8 cellular contexts compared by ENCODE assay signal in the genomic region with DNA sequence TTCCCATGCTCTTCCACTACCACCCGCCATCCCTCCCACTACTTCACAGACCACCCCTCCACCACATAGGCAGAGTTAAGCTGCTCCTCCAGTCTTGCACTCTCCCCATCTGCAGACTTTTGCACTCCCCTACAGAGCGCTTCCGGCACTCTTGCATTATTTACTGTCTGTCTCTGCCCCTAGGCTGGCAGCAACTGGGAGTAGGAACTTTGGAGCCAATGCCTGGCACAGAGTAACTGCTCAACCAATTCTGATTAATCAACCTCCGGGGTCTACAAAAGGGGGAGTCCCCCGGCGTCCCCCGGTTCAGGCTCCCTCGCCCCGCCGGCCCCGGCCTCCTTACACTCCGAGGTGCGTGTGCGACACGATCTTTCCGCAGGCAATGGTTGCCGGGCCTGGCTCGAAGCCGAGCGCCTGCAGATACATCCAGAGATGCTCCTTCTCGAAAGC. TPM values are rescaled to one million over a fixed set of nuclear protein-coding genes. Genes with fewer than 3 reads are reported as not detected.
A peak's percentile ranks its signal among the peaks of the same experiment; 100 is the strongest.
DNase-seq lines count a peak whose midpoint lies in the region; ATAC-seq and TF ChIP-seq lines count a peak whose summit lies in the region.

No MANE protein-coding gene starts in this region.

- H3K9me3 Mint-ChIP-seq in CD4-positive, alpha-beta T cell: no peaks in the 10 kb centered on the region

- TF ChIP-seq CTCF in CD4-positive, alpha-beta T cell (IDR thresholded peaks at IDR 0.05): no peak
- TF ChIP-seq CTCF in astrocyte of the cerebellum (IDR thresholded peaks at IDR 0.05; ENCODE audit: low read depth, low read length, missing control alignments): no peak

- in situ Hi-C loops in astrocyte of the cerebellum (cut with HindIII; ENCODE audit: low sequenced_read_pairs): no loop called here

- H3K9me3 ChIP-seq in CD4-positive, alpha-beta T cell (ENCODE audit: control insufficient read depth, low read length): no peaks in the 10 kb centered on the region
- no peaks in the 10 kb centered on the region for H3K9me3 ChIP-seq in iPS-18a (ENCODE audit: control insufficient read depth, low read depth, low read length)

- peak overlapping the region; percentile 80 for H3K4me3 ChIP-seq in astrocyte of the cerebellum (ENCODE audit: low read depth, low read length)
- H3K4me3 ChIP-seq in iPS-18a (ENCODE audit: low read length): peak overlapping the region; percentile 92

- peak overlapping the region; percentile 94 for H3K9ac ChIP-seq in iPS-18a (ENCODE audit: low read length)

- POLR2A ChIA-PET in CD4-positive, alpha-beta T cell (lab: Charles Lee): interaction anchor here (0.7 to 2.0 kb wide), 5 partner anchors 17 to 304 kb away, joined by 3 to 12 read pairs (median 3); a partner anchor contains a TSS

- no peaks in the 10 kb centered on the region for H3K27me3 ChIP-seq in CD4-positive, alpha-beta T cell (ENCODE audit: control insufficient read depth, insufficient read depth, low read length)
- H3K27me3 ChIP-seq in iPS-18a (ENCODE audit: control insufficient read depth, insufficient read depth, low read length): no peaks in the 10 kb centered on the region

- H3K36me3 Mint-ChIP-seq in CD4-positive, alpha-beta T cell (ENCODE audit: low read depth): peaks cover 29% of the 10 kb centered on the region

- intact Hi-C loops in CD4-positive, alpha-beta T cell (cut with DNase I, micrococcal nuclease): loop anchor here (1.0 to 5.0 kb wide), 7 partner anchors 53 to 279 kb away; a partner anchor contains a TSS

- H3K27me3 Mint-ChIP-seq in CD4-positive, alpha-beta T cell: no peaks in the 10 kb centered on the region

- ATAC-seq in CD4-positive, alpha-beta T cell (ENCODE audit: poor library complexity): peak; percentile 22
- ATAC-seq in GM19395 (IDR thresholded peaks at IDR 0.05; ENCODE audit: unreplicated experiment) (peak; percentile 48), HG03378 (IDR thresholded peaks at IDR 0.05; ENCODE audit: unreplicated experiment) (peak; percentile 32)

- peaks cover 7% of the 10 kb centered on the region for H3K36me3 ChIP-seq in iPS-18a (ENCODE audit: control insufficient read depth, low read depth, low read length)

- peak overlapping the region; percentile 98 for H3K27ac Mint-ChIP-seq in CD4-positive, alpha-beta T cell

- no peaks in the 10 kb centered on the region for H3K4me1 ChIP-seq in iPS-18a (ENCODE audit: control insufficient read depth, low read depth, low read length)

- peak overlapping the region; percentile 99 for H3K4me3 Mint-ChIP-seq in CD4-positive, alpha-beta T cell

- peak in 9 of 10 experiments; percentile 15 to 32 (median 21) for DNase-seq in CD4-positive, alpha-beta T cell
- DNase-seq in SK-N-DZ (ENCODE audit: low spot score) (peak; percentile 11), astrocyte of the cerebellum (ENCODE audit: low read depth) (no peak), inferior parietal cortex (ENCODE audit: extremely low spot score) (no peak)
- DNase-seq in stimulated activated CD4-positive, alpha-beta T cell treated with anti-CD3 and anti-CD28 coated beads, Interleukin-12 subunit alpha, Interleukin-12 subunit beta, amount 100 ng/mL, for 48 hours (ENCODE audit: low read depth in 2 of 3, low spot score in 1 of 3): peak in 2 of 3 donors; percentile 3 to 21

- peak overlapping the region; percentile 81 for H3K27ac ChIP-seq in CD4-positive, alpha-beta T cell (ENCODE audit: low read depth, low read length)
- H3K27ac ChIP-seq in iPS-18a (ENCODE audit: low read length): peak overlapping the region; percentile 79

- CTCF ChIA-PET in CD4-positive, alpha-beta T cell (lab: Charles Lee): interaction anchor here (1.9 kb wide), 1 partner anchor 53 kb away, joined by 11 read pairs; a partner anchor contains a TSS

- peaks cover 36% of the 10 kb centered on the region for H3K4me1 Mint-ChIP-seq in CD4-positive, alpha-beta T cell (ENCODE audit: low read depth)

RNA-seq across cellular contexts. Expression of a gene that starts 0.5 kb away (rescaled TPM):
- 10 to 100 TPM; 14.9 to 17.2 TPM for total RNA-seq in CD4-positive, alpha-beta T cell
- polyA plus RNA-seq in SK-N-DZ (2014; cell fraction: cytosol; rRNA removed): 15.3 and 18.8 TPM in 2 replicates
- 15.4 and 16.4 TPM in 2 replicates for polyA plus RNA-seq in SK-N-DZ (2014; cell fraction: nucleus; rRNA removed)

RNA-seq across cellular contexts. Expression of a gene that starts 25.1 kb away (rescaled TPM):
- total RNA-seq in CD4-positive, alpha-beta T cell: 10 to 100 TPM; 68.8 to 70.7 TPM
- 0.31 and 2.4 TPM in 2 replicates for polyA plus RNA-seq in SK-N-DZ (2014; cell fraction: cytosol; rRNA removed)
- polyA plus RNA-seq in SK-N-DZ (2014; cell fraction: nucleus; rRNA removed): 0.55 and 0.76 TPM in 2 replicates

RNA-seq across cellular contexts. Expression of a gene that starts 53.0 kb away (rescaled TPM):
- 10 to 100 TPM; 34.4 to 34.7 TPM for total RNA-seq in CD4-positive, alpha-beta T cell
- polyA plus RNA-seq in SK-N-DZ (2014; cell fraction: cytosol; rRNA removed): 16.8 and 28.9 TPM in 2 replicates
- 9.4 and 10.4 TPM in 2 replicates for polyA plus RNA-seq in SK-N-DZ (2014; cell fraction: nucleus; rRNA removed)

Comparison
In these comparisons a context has a peak if more than half of its experiments do, and no peak if none do; other contexts are left out.
1. DNase-seq: peak in CD4-positive, alpha-beta T cell (9 of 10), SK-N-DZ (single experiment) and stimulated activated CD4-positive, alpha-beta T cell treated with anti-CD3 and anti-CD28 coated beads, Interleukin-12 subunit alpha, Interleukin-12 subunit beta, amount 100 ng/mL, for 48 hours (2 of 3); none in astrocyte of the cerebellum (single experiment) and inferior parietal cortex (single experiment).
2. Peak in every context shown above with its lines, with median percentiles within 50 percentile points of each other: ATAC-seq.